In genomic region chr14:103624860-103625259, GRCh38 we compare ENCODE assay signal across 8 cellular contexts. TPM values are rescaled to one million over a fixed set of nuclear protein-coding genes. Genes with fewer than 3 reads are reported as not detected.
DNase-seq lines count a peak whose midpoint lies in the region; ATAC-seq and TF ChIP-seq lines count a peak whose summit lies in the region.

No MANE protein-coding gene starts in this region.

- H3K9me3 ChIP-seq in HEK293 (ENCODE audit: control insufficient read depth, insufficient read depth, low read depth, low read length) = no peaks in the 10 kb centered on the region

- H3K27ac ChIP-seq in HEK293 (ENCODE audit: extremely low read depth, low read depth, low read length) (no peak overlapping the region), epithelial cell of prostate (peak overlapping the region; percentile 78)

- peaks cover 24% of the 10 kb centered on the region for H3K4me1 Mint-ChIP-seq in osteocyte (ENCODE audit: unreplicated experiment)

- ATAC-seq in GM18907 (IDR thresholded peaks at IDR 0.05; ENCODE audit: unreplicated experiment) = no peak

- POLR2A ChIA-PET in HEK293 (lab: Yijun Ruan, JAX) = no interaction called here

- H3K27me3 Mint-ChIP-seq in osteocyte (ENCODE audit: unreplicated experiment) = no peaks in the 10 kb centered on the region

- peak overlapping the region; percentile 5 for H3K27ac Mint-ChIP-seq in osteocyte (ENCODE audit: unreplicated experiment)

- DNase-seq in SW480 (ENCODE audit: low spot score) (peak; percentile 88), epithelial cell of prostate (ENCODE audit: low read depth, low spot score) (peak; percentile 36), osteocyte (ENCODE audit: extremely low spot score, unreplicated experiment) (no peak), NCI-H1436 (lab: John Stamatoyannopoulos, UW) (no peak), ecto neural progenitor cell (ENCODE audit: low spot score) (no peak)
- DNase-seq in central memory CD4-positive, alpha-beta T cell = no peak

- H3K4me3 ChIP-seq in HEK293 (ENCODE audit: low read depth, low read length) = no peak overlapping the region

- CTCF ChIA-PET in HEK293 (lab: Yijun Ruan, JAX) = no interaction called here

- no peak for TF ChIP-seq CTCF in HEK293 (tag by site-specific recombination; IDR thresholded peaks at IDR 0.05)
- TF ChIP-seq CTCF in osteocyte (IDR thresholded peaks at IDR 0.05) = no peak

- H3K4me1 ChIP-seq in HEK293 (ENCODE audit: control insufficient read depth, insufficient read depth, low read length) = no peaks in the 10 kb centered on the region

- H3K36me3 ChIP-seq in HEK293 (ENCODE audit: control insufficient read depth in 2 of 2, insufficient read depth in 1 of 2, low read length in 2 of 2) = no peaks in the 10 kb centered on the region

- no peaks in the 10 kb centered on the region for H3K9me3 Mint-ChIP-seq in osteocyte (ENCODE audit: unreplicated experiment)

- no peak overlapping the region for H3K4me3 Mint-ChIP-seq in osteocyte (ENCODE audit: unreplicated experiment)

- H3K36me3 Mint-ChIP-seq in osteocyte (ENCODE audit: unreplicated experiment) = no peaks in the 10 kb centered on the region

TF ChIP-seq in HEK293, 187 proteins besides CTCF, POLR2A, EP300 and RAD21:
- peak; percentile 26 for TF ChIP-seq SP3 (tag by site-specific recombination; IDR thresholded peaks at IDR 0.05)
- TF ChIP-seq SCRT2 (tag by site-specific recombination; IDR thresholded peaks at IDR 0.05) = 0 out of 2 replicates have a peak, but pooled peaks have one; percentile 15
- peak; percentile 17; the same call in 1 of the 2 replicates for TF ChIP-seq PRDM10 (tag by site-specific recombination; IDR thresholded peaks at IDR 0.05)
- TF ChIP-seq ZNF514 (tag by site-specific recombination; IDR thresholded peaks at IDR 0.05) = no peak
- TF ChIP-seq ZNF341 (tag by site-specific recombination; IDR thresholded peaks at IDR 0.05; ENCODE audit: low read depth) = peak; percentile 72
- TF ChIP-seq KLF1 (tag by site-specific recombination; IDR thresholded peaks at IDR 0.05) = peak; percentile 56; the same call in 1 of the 2 replicates
- TF ChIP-seq ZNF366 (tag by site-specific recombination; conservative IDR thresholded peaks at IDR 0.05) = peak; percentile 52
- TF ChIP-seq ZNF426 (tag by site-specific recombination; IDR thresholded peaks at IDR 0.05) = no peak
- no peak for TF ChIP-seq ZNF223 (tag by site-specific recombination; IDR thresholded peaks at IDR 0.05)
- TF ChIP-seq ZBTB17 (tag by site-specific recombination; IDR thresholded peaks at IDR 0.05) = peak; percentile 11; the same call in 1 of the 2 replicates
- TF ChIP-seq, protein P1, sequence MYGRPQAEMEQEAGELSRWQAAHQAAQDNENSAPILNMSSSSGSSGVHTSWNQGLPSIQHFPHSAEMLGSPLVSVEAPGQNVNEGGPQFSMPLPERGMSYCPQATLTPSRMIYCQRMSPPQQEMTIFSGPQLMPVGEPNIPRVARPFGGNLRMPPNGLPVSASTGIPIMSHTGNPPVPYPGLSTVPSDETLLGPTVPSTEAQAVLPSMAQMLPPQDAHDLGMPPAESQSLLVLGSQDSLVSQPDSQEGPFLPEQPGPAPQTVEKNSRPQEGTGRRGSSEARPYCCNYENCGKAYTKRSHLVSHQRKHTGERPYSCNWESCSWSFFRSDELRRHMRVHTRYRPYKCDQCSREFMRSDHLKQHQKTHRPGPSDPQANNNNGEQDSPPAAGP (tag by site-specific recombination; IDR thresholded peaks at IDR 0.05) = peak; percentile 72; the same call in 1 of the 2 replicates
- TF ChIP-seq, protein P2, sequence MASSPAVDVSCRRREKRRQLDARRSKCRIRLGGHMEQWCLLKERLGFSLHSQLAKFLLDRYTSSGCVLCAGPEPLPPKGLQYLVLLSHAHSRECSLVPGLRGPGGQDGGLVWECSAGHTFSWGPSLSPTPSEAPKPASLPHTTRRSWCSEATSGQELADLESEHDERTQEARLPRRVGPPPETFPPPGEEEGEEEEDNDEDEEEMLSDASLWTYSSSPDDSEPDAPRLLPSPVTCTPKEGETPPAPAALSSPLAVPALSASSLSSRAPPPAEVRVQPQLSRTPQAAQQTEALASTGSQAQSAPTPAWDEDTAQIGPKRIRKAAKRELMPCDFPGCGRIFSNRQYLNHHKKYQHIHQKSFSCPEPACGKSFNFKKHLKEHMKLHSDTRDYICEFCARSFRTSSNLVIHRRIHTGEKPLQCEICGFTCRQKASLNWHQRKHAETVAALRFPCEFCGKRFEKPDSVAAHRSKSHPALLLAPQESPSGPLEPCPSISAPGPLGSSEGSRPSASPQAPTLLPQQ (tag by site-specific recombination; IDR thresholded peaks at IDR 0.05) = no peak
- TF ChIP-seq ZNF114 (tag by site-specific recombination; IDR thresholded peaks at IDR 0.05) = no peak

RNA-seq across cellular contexts. Expression of gene KLC1, which starts 4.2 kb away (rescaled TPM):
- total RNA-seq in osteocyte = 186 and 211 TPM in 2 replicates

Comparison
In these comparisons a context has a peak if more than half of its experiments do, and no peak if none do; other contexts are left out.
1. DNase-seq: peak in SW480 (single experiment) and epithelial cell of prostate (single experiment); none in osteocyte (single experiment), NCI-H1436 (single experiment), ecto neural progenitor cell (single experiment) and central memory CD4-positive, alpha-beta T cell (single experiment).